Comparison of ENCODE assay signal across 9 cellular contexts in genomic region chr5:130323804-130324454, GRCh38.
DNase-seq lines count a peak whose midpoint lies in the region; ATAC-seq and TF ChIP-seq lines count a peak whose summit lies in the region.
"Had no signal": no experiment of that assay in that cellular context is flagged by ENCODE, and none has a peak within 500 bp of the region (broad histone marks: within the 10 kb centered on the region; RNA-seq: fewer than 3 reads in every experiment).

No MANE protein-coding gene starts in this region.

- H4K20me1 ChIP-seq in fibroblast of lung (ENCODE audit: control insufficient read depth, extremely low read depth, insufficient read depth, low read length), result no peaks in the 10 kb centered on the region

- H3K9me3 ChIP-seq in fibroblast of lung (ENCODE audit: control insufficient read depth, insufficient read depth, low read depth, low read length), result no peaks in the 10 kb centered on the region

- H3K27ac Mint-ChIP-seq in osteocyte (ENCODE audit: unreplicated experiment), result no peak overlapping the region

- peak; percentile 65 for DNase-seq in HCEC 1CT
- peak; percentile 67 for DNase-seq in HT1080 (ENCODE audit: low read depth)
- peak; percentile 11 to 80 for DNase-seq in fibroblast of lung (ENCODE audit: low read depth in 2 of 2)
- no peak for DNase-seq in NCI-H1092 (lab: John Stamatoyannopoulos, UW)
- DNase-seq in HT-29 (ENCODE audit: low spot score), result no peak
- no peak for DNase-seq in glomerular visceral epithelial cell (ENCODE audit: extremely low spot score)
- no peak for DNase-seq in osteocyte (ENCODE audit: extremely low spot score, unreplicated experiment)
- DNase-seq: DND-41 had no signal

- H3K4me1 Mint-ChIP-seq in osteocyte (ENCODE audit: unreplicated experiment), result peaks cover 2% of the 10 kb centered on the region

- TF ChIP-seq CTCF in fibroblast of lung (conservative IDR thresholded peaks at IDR 0.05 in 1 of 2, IDR thresholded peaks at IDR 0.05 in 1 of 2; ENCODE audit: low read depth in 1 of 2, low read length in 2 of 2) (no peak), osteocyte (IDR thresholded peaks at IDR 0.05) (no peak)

- H3K4me3 ChIP-seq in fibroblast of lung (replicated peaks in 1 of 4; ENCODE audit: control extremely low read depth in 1 of 4, insufficient read depth in 1 of 4, low read depth in 3 of 4, low read length in 4 of 4), result no peak overlapping the region

- H2AFZ ChIP-seq in fibroblast of lung (ENCODE audit: low read length), result no peak overlapping the region

- no peak overlapping the region for H3K9ac ChIP-seq in fibroblast of lung (ENCODE audit: insufficient read depth, low read length)

- no peaks in the 10 kb centered on the region for H3K79me2 ChIP-seq in fibroblast of lung (ENCODE audit: control insufficient read depth, insufficient read depth, low read length)

- no peak overlapping the region for H3K4me3 Mint-ChIP-seq in osteocyte (ENCODE audit: unreplicated experiment)

- no peaks in the 10 kb centered on the region for H3K27me3 Mint-ChIP-seq in osteocyte (ENCODE audit: unreplicated experiment)

- H3K36me3 ChIP-seq in fibroblast of lung (ENCODE audit: control insufficient read depth, insufficient read depth, low read length), result no peaks in the 10 kb centered on the region

- peak; percentile 100 for ATAC-seq in GM18505 (IDR thresholded peaks at IDR 0.05; ENCODE audit: unreplicated experiment)

- H3K27me3 ChIP-seq in fibroblast of lung (ENCODE audit: control insufficient read depth, insufficient read depth, low read length), result no peaks in the 10 kb centered on the region

- no peaks in the 10 kb centered on the region for H3K4me1 ChIP-seq in fibroblast of lung (ENCODE audit: control insufficient read depth, extremely low read depth, insufficient read depth, low read length)

- no peak overlapping the region for H3K4me2 ChIP-seq in fibroblast of lung (ENCODE audit: extremely low read depth, insufficient read depth, low read length)

- peaks cover 11% of the 10 kb centered on the region for H3K36me3 Mint-ChIP-seq in osteocyte (ENCODE audit: unreplicated experiment)

- no peak for TF ChIP-seq POLR2A in GM18505 (IDR thresholded peaks at IDR 0.05; ENCODE audit: borderline replicate concordance, extremely low read depth, insufficient read depth, insufficient read length)

- peaks cover 15% of the 10 kb centered on the region for H3K9me3 Mint-ChIP-seq in osteocyte (ENCODE audit: unreplicated experiment)

- no peak overlapping the region for H3K27ac ChIP-seq in fibroblast of lung (ENCODE audit: insufficient read depth, low read length)

Comparison
In these comparisons a context has a peak if more than half of its experiments do, and no peak if none do; other contexts are left out.
1. DNase-seq: peak in HCEC 1CT (single experiment), HT1080 (single experiment) and fibroblast of lung (2 of 2); none in NCI-H1092 (single experiment), HT-29 (single experiment), glomerular visceral epithelial cell (single experiment) and osteocyte (single experiment).